20 cellular contexts compared by ENCODE assay signal in the genomic region with DNA sequence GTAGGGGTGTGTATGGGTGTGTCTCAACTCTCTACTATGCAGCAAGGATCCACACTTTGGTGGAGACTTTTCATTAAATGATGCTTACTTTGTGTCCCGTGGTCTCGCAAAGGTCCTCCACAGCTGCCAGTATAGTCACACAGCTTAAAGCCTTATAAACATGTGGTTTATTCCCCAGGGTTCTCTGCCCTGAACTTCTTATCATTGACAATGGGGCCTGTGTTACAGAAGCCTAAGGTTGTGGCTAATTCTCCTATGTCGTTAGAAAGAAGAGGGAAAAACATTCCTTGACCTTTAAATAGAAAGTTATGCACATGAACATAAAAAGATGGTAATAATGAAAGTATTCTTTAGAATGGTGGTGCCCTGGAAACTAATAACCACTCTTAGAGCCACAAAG.
"Had no signal": no experiment of that assay in that cellular context is flagged by ENCODE, and none has a peak within 500 bp of the region (broad histone marks: within the 10 kb centered on the region; RNA-seq: fewer than 3 reads in every experiment).

No MANE protein-coding gene starts in this region.

- H3K27me3 ChIP-seq: gastrocnemius medialis, heart right ventricle, ovary, spleen, stomach had no signal

- H3K9me3 ChIP-seq: gastrocnemius medialis, heart right ventricle, mucosa of descending colon, ovary, spleen, stomach, thoracic aorta had no signal

- H3K36me3 ChIP-seq: gastrocnemius medialis, heart right ventricle, ovary, spleen, stomach, thoracic aorta had no signal

- ATAC-seq: gastrocnemius medialis, heart right ventricle, left lobe of liver, mucosa of descending colon, natural killer cell, right cardiac atrium had no signal

- H3K27ac ChIP-seq: coronary artery, gastrocnemius medialis, heart right ventricle, ovary, spleen, stomach, thoracic aorta had no signal

- H3K4me3 ChIP-seq: coronary artery, gastrocnemius medialis, heart right ventricle, mucosa of descending colon, ovary, spleen, stomach, thoracic aorta had no signal

- H3K4me1 ChIP-seq: gastrocnemius medialis, heart right ventricle, spleen, stomach had no signal

- DNase-seq: effector CD4-positive, alpha-beta T cell; endodermal cell; gastrocnemius medialis; heart right ventricle; islet precursor cell; mammary epithelial cell; mucosa of descending colon; natural killer cell; ovary; right cardiac atrium; spleen; stimulated activated CD4-positive, alpha-beta T cell treated with anti-CD3 and anti-CD28 coated beads, Interleukin-2, amount 100 ng/mL, for 24 hours; stimulated activated CD4-positive, alpha-beta T cell treated with anti-CD3 and anti-CD28 coated beads, Interleukin-4, amount 100 ng/mL, for 4 hours; stimulated activated naive CD4-positive, alpha-beta T cell; stomach; substantia nigra; trophoblast cell had no signal
